In the genomic region with DNA sequence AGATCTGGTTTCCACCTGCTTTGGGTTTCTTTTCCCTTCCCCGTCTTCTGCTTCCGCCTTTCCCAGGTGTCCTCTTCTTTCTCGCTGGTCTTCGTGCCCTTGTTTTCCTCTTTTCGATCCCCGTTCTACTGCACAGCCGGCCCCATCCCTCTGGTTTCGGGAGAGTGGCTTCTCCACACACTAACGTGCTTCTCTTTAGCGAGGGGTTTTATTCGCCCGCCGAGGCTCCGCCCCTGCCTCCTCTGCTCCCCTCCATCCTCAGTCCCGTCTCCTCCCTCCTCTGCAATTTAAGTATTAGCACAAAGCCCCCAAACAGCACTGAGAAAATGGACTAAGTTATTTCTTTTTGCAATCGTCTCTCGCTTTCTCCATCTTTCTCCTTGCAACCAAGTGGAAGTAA, we compare ENCODE assay signal across 8 cellular contexts. TPM values are rescaled to one million over a fixed set of nuclear protein-coding genes. Genes with fewer than 3 reads are reported as not detected.
DNase-seq lines count a peak whose midpoint lies in the region; ATAC-seq, FAIRE-seq and TF ChIP-seq lines count a peak whose summit lies in the region.

A gene (minus strand): TSS at position 182 of the 400 bp plus-strand sequence. CDS start 746 bp downstream, outside the sequence.

- peaks cover 23% of the 10 kb centered on the region for H3K4me1 ChIP-seq in CD8-positive, alpha-beta T cell (ENCODE audit: insufficient read depth, low read length)
- peaks cover 0 to 5% (median 0%) of the 10 kb centered on the region in 3 donors for H3K4me1 ChIP-seq in pancreas

- H3K9me3 ChIP-seq in CD8-positive, alpha-beta T cell (ENCODE audit: low read length), result no peaks in the 10 kb centered on the region
- H3K9me3 ChIP-seq in pancreas, result no peaks in the 10 kb centered on the region

- no peaks in the 10 kb centered on the region for H3K27me3 ChIP-seq in CD8-positive, alpha-beta T cell (ENCODE audit: insufficient read depth, low read length)
- no peaks in the 10 kb centered on the region for H3K27me3 ChIP-seq in pancreas

- peaks cover 15% of the 10 kb centered on the region for H3K27me3 Mint-ChIP-seq in CD8-positive, alpha-beta T cell (ENCODE audit: low read depth)
- no peaks in the 10 kb centered on the region for H3K27me3 Mint-ChIP-seq in activated naive CD4-positive, alpha-beta T cell treated with anti-CD3 and anti-CD28 coated beads, Interleukin-2, amount 50 U/mL, for 24 hours

- H3K4me3 ChIP-seq in CD8-positive, alpha-beta T cell (ENCODE audit: low read depth, low read length), result peak within 1 kb of the TSS; percentile 83
- H3K4me3 ChIP-seq in pancreas, result peak within 1 kb of the TSS; percentile 31 to 56 (median 44)

- 1% methylated on average over 17 of the region's 17 CpGs for WGBS in pancreas, 2 donors

- H3K36me3 ChIP-seq in CD8-positive, alpha-beta T cell (ENCODE audit: insufficient read depth, low read length), result no peaks in the 10 kb centered on the region
- no peaks in the 10 kb centered on the region for H3K36me3 ChIP-seq in pancreas

- H3K27ac Mint-ChIP-seq in CD8-positive, alpha-beta T cell, result no peak within 1 kb of the TSS
- peak within 1 kb of the TSS; percentile 35 for H3K27ac Mint-ChIP-seq in activated naive CD4-positive, alpha-beta T cell treated with anti-CD3 and anti-CD28 coated beads, Interleukin-2, amount 50 U/mL, for 24 hours

- H3K36me3 Mint-ChIP-seq in CD8-positive, alpha-beta T cell, result no peaks in the 10 kb centered on the region
- H3K36me3 Mint-ChIP-seq in activated naive CD4-positive, alpha-beta T cell treated with anti-CD3 and anti-CD28 coated beads, Interleukin-2, amount 50 U/mL, for 24 hours, result no peaks in the 10 kb centered on the region

- peak within 1 kb of the TSS; percentile 19 for H3K27ac ChIP-seq in CD8-positive, alpha-beta T cell (ENCODE audit: low read depth, low read length)
- peak within 1 kb of the TSS in 2 of 4 donors; percentile 14 to 40 for H3K27ac ChIP-seq in pancreas

- no peaks in the 10 kb centered on the region for H3K9me3 Mint-ChIP-seq in CD8-positive, alpha-beta T cell
- H3K9me3 Mint-ChIP-seq in activated naive CD4-positive, alpha-beta T cell treated with anti-CD3 and anti-CD28 coated beads, Interleukin-2, amount 50 U/mL, for 24 hours, result no peaks in the 10 kb centered on the region

- CTCF ChIA-PET in CD8-positive, alpha-beta T cell (lab: Charles Lee), result interaction anchor here (0.7 to 10.8 kb wide), 5 partner anchors 9 to 145 kb away, joined by 4 to 255 read pairs (median 7); a partner anchor contains a TSS

- intact Hi-C loops in CD8-positive, alpha-beta T cell (cut with DNase I, micrococcal nuclease), result loop anchor here in 1 of 2 experiments (1.0 to 10.0 kb wide), 2 partner anchors 114 to 209 kb away; no protein-coding TSS in a partner anchor
- intact Hi-C loops in Right ventricle myocardium superior (cut with DNase I), result no loop called here
- intact Hi-C loops in pancreas (cut with DNase I), result loop anchor here in 1 of 3 donors (10.0 kb wide), 1 partner anchor 59 kb away; no protein-coding TSS in a partner anchor

- FAIRE-seq in pancreas (lab: Jason Lieb, UNC), result no peak

- peaks cover 19% of the 10 kb centered on the region for H3K4me1 Mint-ChIP-seq in CD8-positive, alpha-beta T cell (ENCODE audit: low read depth)
- H3K4me1 Mint-ChIP-seq in activated naive CD4-positive, alpha-beta T cell treated with anti-CD3 and anti-CD28 coated beads, Interleukin-2, amount 50 U/mL, for 24 hours, result peaks cover 12% of the 10 kb centered on the region

- DNase-seq in CD8-positive, alpha-beta T cell, result peak in 5 of 7 experiments; percentile 18 to 64 (median 41)
- DNase-seq in NCI-H2171 (lab: John Stamatoyannopoulos, UW), result peak; percentile 83
- peak; percentile 61 for DNase-seq in Right ventricle myocardium superior
- DNase-seq in pancreas, result peak in 4 of 6 donors; percentile 29 to 74 (median 61)
- no peak for DNase-seq in D341Med (ENCODE audit: low spot score)

- POLR2A ChIA-PET in CD8-positive, alpha-beta T cell (lab: Charles Lee), result interaction anchor here (2.8 kb wide), 1 partner anchor 63 kb away, joined by 26 read pairs; a partner anchor contains a TSS

- peak; percentile 70 for ATAC-seq in CD8-positive, alpha-beta T cell
- peak; percentile 78 for ATAC-seq in Right ventricle myocardium superior (ENCODE audit: poor library complexity)
- peak; percentile 64 to 81 (median 76) for ATAC-seq in pancreas
- no peak for ATAC-seq in HG02588 (IDR thresholded peaks at IDR 0.05; ENCODE audit: unreplicated experiment)
- no peak for ATAC-seq in HG02610 (IDR thresholded peaks at IDR 0.05; ENCODE audit: unreplicated experiment)

- TF ChIP-seq CTCF in CD8-positive, alpha-beta T cell (IDR thresholded peaks at IDR 0.05), result no peak
- TF ChIP-seq CTCF in pancreas (IDR thresholded peaks at IDR 0.05), result no peak

- peak within 1 kb of the TSS; percentile 15 for H3K4me3 Mint-ChIP-seq in CD8-positive, alpha-beta T cell
- no peak within 1 kb of the TSS for H3K4me3 Mint-ChIP-seq in activated naive CD4-positive, alpha-beta T cell treated with anti-CD3 and anti-CD28 coated beads, Interleukin-2, amount 50 U/mL, for 24 hours

RNA-seq across cellular contexts. Expression of the gene that starts here (rescaled TPM):
- 1 to 10 TPM; 3.6 to 3.7 TPM for total RNA-seq in CD8-positive, alpha-beta T cell
- 11.6 TPM for total RNA-seq in Right ventricle myocardium superior
- 10 to 100 TPM; 11.5 to 33.5 (median 23.2) TPM for total RNA-seq in pancreas
- polyA plus RNA-seq in pancreas, result 10 to 100 TPM; 36.3 to 70.8 TPM

Comparison
In these comparisons a context has a peak if more than half of its experiments do, and no peak if none do; other contexts are left out.
1. ATAC-seq: peak in CD8-positive, alpha-beta T cell (single experiment), Right ventricle myocardium superior (single experiment) and pancreas (4 of 4); none in HG02588 (single experiment) and HG02610 (single experiment).